8 cellular contexts compared by ENCODE assay signal in genomic region chr1:235415008-235415904, GRCh38. TPM values are rescaled to one million over a fixed set of nuclear protein-coding genes. Genes with fewer than 3 reads are reported as not detected.
DNase-seq lines count a peak whose midpoint lies in the region; ATAC-seq, FAIRE-seq and TF ChIP-seq lines count a peak whose summit lies in the region.

No MANE protein-coding gene starts in this region.

- H3K79me2 ChIP-seq in neural cell (replicated peaks; ENCODE audit: insufficient read depth, low read length): peaks cover 3% of the 10 kb centered on the region

- H2AFZ ChIP-seq in neural cell (ENCODE audit: low read depth, low read length): no peak overlapping the region

- H4K20me1 ChIP-seq in neural cell (ENCODE audit: insufficient read depth): no peaks in the 10 kb centered on the region

- no peak overlapping the region for H3K9ac ChIP-seq in neural cell (ENCODE audit: low read length)

- H3K4me2 ChIP-seq in neural cell (ENCODE audit: low read length): no peak overlapping the region

- CTCF ChIA-PET in AG04450 (lab: Charles Lee): interaction anchor here (0.5 to 3.7 kb wide), 54 partner anchors 9 to 930 kb away, joined by 3 to 68 read pairs (median 5); partner anchors contain the start of genes ARID4B, GGPS1, RBM34 and TBCE

- no peaks in the 10 kb centered on the region for H3F3A ChIP-seq in neural cell (ENCODE audit: insufficient read depth, low read length, poor library complexity, severe bottlenecking)

- H3K27me3 ChIP-seq in AG04450 (ENCODE audit: control insufficient read depth, insufficient read depth, low read length) (no peaks in the 10 kb centered on the region), neural cell (ENCODE audit: insufficient read depth, low read depth, low read length) (no peaks in the 10 kb centered on the region)

- TF ChIP-seq EP300 in neural cell (conservative IDR thresholded peaks at IDR 0.05; ENCODE audit: poor library complexity, severe bottlenecking): no peak

- no peak overlapping the region for H3K4me3 ChIP-seq in AG04450 (ENCODE audit: low read depth, low read length)
- H3K4me3 ChIP-seq in neural cell (ENCODE audit: low read length): no peak overlapping the region

- TF ChIP-seq CTCF in AG04450 (IDR thresholded peaks at IDR 0.05; ENCODE audit: low read depth, low read length) (peak; percentile 78), neural cell (IDR thresholded peaks at IDR 0.05; ENCODE audit: poor library complexity, severe bottlenecking) (peak; percentile 61)

- peak; percentile 50 for TF ChIP-seq RAD21 in neural cell (conservative IDR thresholded peaks at IDR 0.05)

- no peak for FAIRE-seq in HTR-8/SVneo (lab: Jason Lieb, UNC)

- no peaks in the 10 kb centered on the region for H3K9me3 ChIP-seq in AG04450 (ENCODE audit: control insufficient read depth, insufficient read depth, low read length)
- no peaks in the 10 kb centered on the region for H3K9me3 ChIP-seq in neural cell (ENCODE audit: low read length)

- no peaks in the 10 kb centered on the region for H3K36me3 ChIP-seq in neural cell (ENCODE audit: insufficient read depth, low read length)

- POLR2A ChIA-PET in AG04450 (lab: Yijun Ruan, JAX): interaction anchor here (0.6 to 0.9 kb wide), 4 partner anchors 48 to 255 kb away, joined by 3 to 7 read pairs (median 4); partner anchors contain the start of genes GGPS1, RBM34 and TBCE

- no peaks in the 10 kb centered on the region for H3K9me2 ChIP-seq in neural cell (ENCODE audit: insufficient read depth, low read length)

- no peak overlapping the region for H3K27ac ChIP-seq in AG04450 (ENCODE audit: low read depth, low read length)
- no peak overlapping the region for H3K27ac ChIP-seq in neural cell (ENCODE audit: low read length)
- H3K27ac ChIP-seq in substantia nigra (ENCODE audit: low read depth, low read length, poor library complexity, severe bottlenecking): peak overlapping the region; percentile 38

- peak; percentile 57 for DNase-seq in AG04450 (ENCODE audit: low read depth, low spot score)
- peak; percentile 78 for DNase-seq in HTR-8/SVneo (ENCODE audit: insufficient read length, low spot score)
- DNase-seq in OCI-M2 (lab: John Stamatoyannopoulos, UW; ENCODE audit: unreplicated experiment): peak; percentile 4
- DNase-seq in activated T-cell treated with anti-CD3 and anti-CD28 coated beads, Interleukin-2, amount 50 U/mL, for 1 hour: peak; percentile 54
- DNase-seq in fibroblast of gingiva (ENCODE audit: low read depth): peak; percentile 76
- peak in 38 of 49 donors; percentile 2 to 63 (median 30) for DNase-seq in substantia nigra (lab: John Stamatoyannopoulos, UW)

- peak; percentile 80 for ATAC-seq in GM18867 (IDR thresholded peaks at IDR 0.05; ENCODE audit: unreplicated experiment)

TF ChIP-seq in neural cell, 6 proteins besides CTCF, POLR2A, EP300 and RAD21:
- TF ChIP-seq SMC3 (conservative IDR thresholded peaks at IDR 0.05; ENCODE audit: poor library complexity): peak; percentile 64
- TF ChIP-seq MXI1 (conservative IDR thresholded peaks at IDR 0.05; ENCODE audit: poor library complexity, severe bottlenecking): no peak
- no peak for TF ChIP-seq TAF1 (IDR thresholded peaks at IDR 0.05; ENCODE audit: low read depth)

RNA-seq across cellular contexts. Expression of gene TBCE, which starts 48.0 kb away (rescaled TPM):
- 29.9 and 36.5 TPM in 2 replicates for polyA plus RNA-seq in AG04450 (2011; rRNA removed)
- polyA minus RNA-seq in AG04450 (2011; rRNA and poly(A)+ RNA removed): 15.1 and 17.7 TPM in 2 replicates
- polyA plus RNA-seq in neural cell: 59.0 and 72.9 TPM in 2 replicates
- 42.8 and 46.5 TPM in 2 replicates for polyA minus RNA-seq in neural cell

Comparison
In these comparisons a context has a peak if more than half of its experiments do, and no peak if none do; other contexts are left out.
1. DNase-seq: peak in every context shown above with its lines; median percentile 78 in HTR-8/SVneo; 76 in fibroblast of gingiva; 57 in AG04450; 54 in activated T-cell treated with anti-CD3 and anti-CD28 coated beads, Interleukin-2, amount 50 U/mL, for 1 hour; 30 in substantia nigra; 4 in OCI-M2.